ENCODE assay signal across 1 cellular context in the genomic region with DNA sequence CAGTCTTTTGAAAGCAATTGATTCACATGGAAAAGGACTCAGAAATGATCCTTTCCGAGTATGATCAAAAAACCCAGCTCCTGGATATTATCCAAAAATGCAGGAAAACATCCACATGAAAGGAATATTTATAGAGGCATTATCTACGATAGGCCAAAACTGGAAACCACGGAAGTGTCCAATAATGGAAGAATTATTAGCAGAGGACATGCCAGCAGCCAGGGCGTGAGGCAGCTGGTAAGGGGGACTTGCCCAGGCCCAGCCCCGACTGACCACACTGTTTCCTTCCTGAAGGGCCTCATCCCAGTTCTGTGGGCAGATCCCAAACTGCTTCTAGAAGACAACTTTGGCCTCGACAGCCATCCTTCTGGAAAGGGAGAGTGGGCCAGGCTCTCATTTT.
TF ChIP-seq lines count a peak whose summit lies in the region.

No MANE protein-coding gene starts in this region.

TF ChIP-seq in GM23338, 12 proteins besides CTCF, POLR2A, EP300 and RAD21 (continued from another document):
- TF ChIP-seq, protein P1, sequence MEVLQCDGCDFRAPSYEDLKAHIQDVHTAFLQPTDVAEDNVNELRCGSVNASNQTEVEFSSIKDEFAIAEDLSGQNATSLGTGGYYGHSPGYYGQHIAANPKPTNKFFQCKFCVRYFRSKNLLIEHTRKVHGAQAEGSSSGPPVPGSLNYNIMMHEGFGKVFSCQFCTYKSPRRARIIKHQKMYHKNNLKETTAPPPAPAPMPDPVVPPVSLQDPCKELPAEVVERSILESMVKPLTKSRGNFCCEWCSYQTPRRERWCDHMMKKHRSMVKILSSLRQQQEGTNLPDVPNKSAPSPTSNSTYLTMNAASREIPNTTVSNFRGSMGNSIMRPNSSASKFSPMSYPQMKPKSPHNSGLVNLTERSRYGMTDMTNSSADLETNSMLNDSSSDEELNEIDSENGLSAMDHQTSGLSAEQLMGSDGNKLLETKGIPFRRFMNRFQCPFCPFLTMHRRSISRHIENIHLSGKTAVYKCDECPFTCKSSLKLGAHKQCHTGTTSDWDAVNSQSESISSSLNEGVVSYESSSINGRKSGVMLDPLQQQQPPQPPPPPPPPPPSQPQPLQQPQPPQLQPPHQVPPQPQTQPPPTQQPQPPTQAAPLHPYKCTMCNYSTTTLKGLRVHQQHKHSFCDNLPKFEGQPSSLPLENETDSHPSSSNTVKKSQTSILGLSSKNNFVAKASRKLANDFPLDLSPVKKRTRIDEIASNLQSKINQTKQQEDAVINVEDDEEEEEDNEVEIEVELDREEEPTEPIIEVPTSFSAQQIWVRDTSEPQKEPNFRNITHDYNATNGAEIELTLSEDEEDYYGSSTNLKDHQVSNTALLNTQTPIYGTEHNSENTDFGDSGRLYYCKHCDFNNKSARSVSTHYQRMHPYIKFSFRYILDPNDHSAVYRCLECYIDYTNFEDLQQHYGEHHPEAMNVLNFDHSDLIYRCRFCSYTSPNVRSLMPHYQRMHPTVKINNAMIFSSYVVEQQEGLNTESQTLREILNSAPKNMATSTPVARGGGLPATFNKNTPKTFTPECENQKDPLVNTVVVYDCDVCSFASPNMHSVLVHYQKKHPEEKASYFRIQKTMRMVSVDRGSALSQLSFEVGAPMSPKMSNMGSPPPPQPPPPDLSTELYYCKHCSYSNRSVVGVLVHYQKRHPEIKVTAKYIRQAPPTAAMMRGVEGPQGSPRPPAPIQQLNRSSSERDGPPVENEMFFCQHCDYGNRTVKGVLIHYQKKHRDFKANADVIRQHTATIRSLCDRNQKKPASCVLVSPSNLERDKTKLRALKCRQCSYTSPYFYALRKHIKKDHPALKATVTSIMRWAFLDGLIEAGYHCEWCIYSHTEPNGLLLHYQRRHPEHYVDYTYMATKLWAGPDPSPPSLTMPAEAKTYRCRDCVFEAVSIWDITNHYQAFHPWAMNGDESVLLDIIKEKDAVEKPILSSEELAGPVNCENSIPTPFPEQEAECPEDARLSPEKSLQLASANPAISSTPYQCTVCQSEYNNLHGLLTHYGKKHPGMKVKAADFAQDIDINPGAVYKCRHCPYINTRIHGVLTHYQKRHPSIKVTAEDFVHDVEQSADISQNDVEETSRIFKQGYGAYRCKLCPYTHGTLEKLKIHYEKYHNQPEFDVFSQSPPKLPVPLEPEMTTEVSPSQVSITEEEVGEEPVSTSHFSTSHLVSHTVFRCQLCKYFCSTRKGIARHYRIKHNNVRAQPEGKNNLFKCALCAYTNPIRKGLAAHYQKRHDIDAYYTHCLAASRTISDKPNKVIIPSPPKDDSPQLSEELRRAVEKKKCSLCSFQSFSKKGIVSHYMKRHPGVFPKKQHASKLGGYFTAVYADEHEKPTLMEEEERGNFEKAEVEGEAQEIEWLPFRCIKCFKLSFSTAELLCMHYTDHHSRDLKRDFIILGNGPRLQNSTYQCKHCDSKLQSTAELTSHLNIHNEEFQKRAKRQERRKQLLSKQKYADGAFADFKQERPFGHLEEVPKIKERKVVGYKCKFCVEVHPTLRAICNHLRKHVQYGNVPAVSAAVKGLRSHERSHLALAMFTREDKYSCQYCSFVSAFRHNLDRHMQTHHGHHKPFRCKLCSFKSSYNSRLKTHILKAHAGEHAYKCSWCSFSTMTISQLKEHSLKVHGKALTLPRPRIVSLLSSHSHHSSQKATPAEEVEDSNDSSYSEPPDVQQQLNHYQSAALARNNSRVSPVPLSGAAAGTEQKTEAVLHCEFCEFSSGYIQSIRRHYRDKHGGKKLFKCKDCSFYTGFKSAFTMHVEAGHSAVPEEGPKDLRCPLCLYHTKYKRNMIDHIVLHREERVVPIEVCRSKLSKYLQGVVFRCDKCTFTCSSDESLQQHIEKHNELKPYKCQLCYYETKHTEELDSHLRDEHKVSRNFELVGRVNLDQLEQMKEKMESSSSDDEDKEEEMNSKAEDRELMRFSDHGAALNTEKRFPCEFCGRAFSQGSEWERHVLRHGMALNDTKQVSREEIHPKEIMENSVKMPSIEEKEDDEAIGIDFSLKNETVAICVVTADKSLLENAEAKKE (CRISPR knock-in tag; IDR thresholded peaks at IDR 0.05) = no peak
TF ChIP-seq in GM23338: peak in this region for 0.
